Comparison of ENCODE assay signal across 19 cellular contexts in genomic region chr11:3047637-3048036, GRCh38.
"Had no signal": no experiment of that assay in that cellular context is flagged by ENCODE, and none has a peak within 500 bp of the region (broad histone marks: within the 10 kb centered on the region; RNA-seq: fewer than 3 reads in every experiment).

No MANE protein-coding gene starts in this region.

- DNase-seq: activated CD4-positive, CD25-positive, alpha-beta regulatory T cell treated with anti-CD3 and anti-CD28 coated beads, Interleukin-2, amount 50 U/mL, for 72 hours; activated CD8-positive, alpha-beta T cell treated with anti-CD3 and anti-CD28 coated beads for 36 hours; activated effector memory CD4-positive, alpha-beta T cell treated with anti-CD3 and anti-CD28 coated beads, Interleukin-2, amount 50 U/mL, for 16 hours; activated T-cell treated with anti-CD3 and anti-CD28 coated beads for 4 hours; aorta; effector CD8-positive, alpha-beta T cell; hippocampal formation; kidney glomerular epithelial cell; retina; stimulated activated CD4-positive, alpha-beta T cell treated with anti-CD3 and anti-CD28 coated beads, Interleukin-4, amount 100 ng/mL, for 4 hours; stomach had no signal

- H3K9ac ChIP-seq: neural progenitor cell had no signal

- H3K27me3 Mint-ChIP-seq: activated CD8-positive, alpha-beta T cell treated with anti-CD3 and anti-CD28 coated beads for 36 hours had no signal

- H3K4me2 ChIP-seq: neural progenitor cell had no signal

- ATAC-seq: activated CD8-positive, alpha-beta T cell treated with anti-CD3 and anti-CD28 coated beads for 36 hours; gastroesophageal sphincter had no signal

- H2AFZ ChIP-seq: neural progenitor cell had no signal

- H3K27ac ChIP-seq: cardiac muscle cell, coronary artery, neural progenitor cell, stomach, thoracic aorta had no signal

- H3K36me3 ChIP-seq: cardiac muscle cell, neural progenitor cell had no signal

- H3K4me3 Mint-ChIP-seq: activated CD8-positive, alpha-beta T cell treated with anti-CD3 and anti-CD28 coated beads for 36 hours; mesothelial cell of epicardium; neural progenitor cell; T-helper 2 cell treated with Interferon-gamma antibody and Interleukin-4, amounts not matched to agents 5 μg/mL and 100 μg/mL, for 36 hours had no signal

- H3K27ac Mint-ChIP-seq: activated CD8-positive, alpha-beta T cell treated with anti-CD3 and anti-CD28 coated beads for 36 hours; mesothelial cell of epicardium; neural progenitor cell; T-helper 2 cell treated with Interferon-gamma antibody and Interleukin-4, amounts not matched to agents 5 μg/mL and 100 μg/mL, for 36 hours had no signal

- H3K9me3 Mint-ChIP-seq: activated CD8-positive, alpha-beta T cell treated with anti-CD3 and anti-CD28 coated beads for 36 hours; mesothelial cell of epicardium; neural progenitor cell; T-helper 2 cell treated with Interferon-gamma antibody and Interleukin-4, amounts not matched to agents 5 μg/mL and 100 μg/mL, for 36 hours had no signal

- H3K4me3 ChIP-seq: cardiac muscle cell, coronary artery, gastroesophageal sphincter, neural progenitor cell, skin epidermis, stomach, thoracic aorta had no signal

- H3K27me3 ChIP-seq: cardiac muscle cell, gastroesophageal sphincter, neural progenitor cell, stomach had no signal

- H3K9me3 ChIP-seq: gastroesophageal sphincter, stomach, thoracic aorta had no signal
